Comparison of ENCODE assay signal across 8 cellular contexts in genomic region chr2:240997856-240998705, GRCh38. TPM values are rescaled to one million over a fixed set of nuclear protein-coding genes. Genes with fewer than 3 reads are reported as not detected.
DNase-seq lines count a peak whose midpoint lies in the region; ATAC-seq and TF ChIP-seq lines count a peak whose summit lies in the region.

Gene SNED1, plus strand, starts transcription at chr2:240998618. Its CDS starts 220 bp downstream, at chr2:240998838.

- peak within 1 kb of the TSS; percentile 59 for H3K9ac ChIP-seq in mucosa of stomach (ENCODE audit: low read length)

- no peak within 1 kb of the TSS for H3K27ac Mint-ChIP-seq in stimulated activated memory B cell treated with anti-CD40 and anti-IgM and Interleukin-4, amounts not matched to agents 10 μg/mL and 1 μg/mL and 100 μg/mL, for 72 hours

- peaks cover 29% of the 10 kb centered on the region for H3K27me3 Mint-ChIP-seq in activated T-cell treated with anti-CD3 and anti-CD28 coated beads, Interleukin-2, amount 50 U/mL, for 4 hours (ENCODE audit: low read depth)
- H3K27me3 Mint-ChIP-seq in stimulated activated memory B cell treated with anti-CD40 and anti-IgM and Interleukin-4, amounts not matched to agents 10 μg/mL and 1 μg/mL and 100 μg/mL, for 72 hours, result peaks cover 70% of the 10 kb centered on the region

- TF ChIP-seq EP300 in esophagus muscularis mucosa (IDR thresholded peaks at IDR 0.05), result no peak

- H3K36me3 ChIP-seq in esophagus muscularis mucosa (peaks cover 0 to 19% (median 4%) of the 10 kb centered on the region in 4 donors), mucosa of stomach (ENCODE audit: control insufficient read depth, insufficient read depth, low read length) (no peaks in the 10 kb centered on the region)

- TF ChIP-seq POLR2A in esophagus muscularis mucosa (IDR thresholded peaks at IDR 0.05; ENCODE audit: low read depth), result no peak

- DNase-seq in NCI-H1417 (lab: John Stamatoyannopoulos, UW), result peak; percentile 55 to 79 (median 70)
- DNase-seq in NCI-H1417 treated with DMSO at 0.1 percent for 48 hours (lab: John Stamatoyannopoulos, UW), result no peak
- peak; percentile 74 for DNase-seq in NCI-H774 (lab: John Stamatoyannopoulos, UW)
- DNase-seq in activated T-cell treated with anti-CD3 and anti-CD28 coated beads, Interleukin-2, amount 50 U/mL, for 4 hours, result peak; percentile 38
- peak; percentile 96 for DNase-seq in esophagus muscularis mucosa (ENCODE audit: extremely low spot score)

- H3K4me1 ChIP-seq in esophagus muscularis mucosa (peaks cover 22 to 53% (median 43%) of the 10 kb centered on the region in 4 donors), mucosa of stomach (ENCODE audit: control insufficient read depth, insufficient read depth, low read length) (peaks cover 15% of the 10 kb centered on the region)

- H3K4me1 Mint-ChIP-seq in activated T-cell treated with anti-CD3 and anti-CD28 coated beads, Interleukin-2, amount 50 U/mL, for 4 hours (ENCODE audit: low read depth), result peaks cover 12% of the 10 kb centered on the region
- H3K4me1 Mint-ChIP-seq in stimulated activated memory B cell treated with anti-CD40 and anti-IgM and Interleukin-4, amounts not matched to agents 10 μg/mL and 1 μg/mL and 100 μg/mL, for 72 hours, result peaks cover 13% of the 10 kb centered on the region

- H3K27ac ChIP-seq in esophagus muscularis mucosa (replicated peaks in 1 of 4), result peak within 1 kb of the TSS; percentile 69 to 82 (median 74)

- no peaks in the 10 kb centered on the region for H3K36me3 Mint-ChIP-seq in activated T-cell treated with anti-CD3 and anti-CD28 coated beads, Interleukin-2, amount 50 U/mL, for 4 hours (ENCODE audit: insufficient read depth)
- H3K36me3 Mint-ChIP-seq in stimulated activated memory B cell treated with anti-CD40 and anti-IgM and Interleukin-4, amounts not matched to agents 10 μg/mL and 1 μg/mL and 100 μg/mL, for 72 hours, result peaks cover 2% of the 10 kb centered on the region

- WGBS in esophagus muscularis mucosa, result 18% methylated on average over 8 of the region's 61 CpGs

- intact Hi-C loops in esophagus muscularis mucosa (cut with DNase I), result no loop called here

- no peaks in the 10 kb centered on the region for H3K27me3 ChIP-seq in esophagus muscularis mucosa
- H3K27me3 ChIP-seq in mucosa of stomach (ENCODE audit: control insufficient read depth, insufficient read depth, low read length), result peaks cover 19% of the 10 kb centered on the region

- peak in 1 of 3 experiments; percentile 7 for TF ChIP-seq CTCF in esophagus muscularis mucosa (IDR thresholded peaks at IDR 0.05)

- no peaks in the 10 kb centered on the region for H3K9me3 Mint-ChIP-seq in activated T-cell treated with anti-CD3 and anti-CD28 coated beads, Interleukin-2, amount 50 U/mL, for 4 hours
- H3K9me3 Mint-ChIP-seq in stimulated activated memory B cell treated with anti-CD40 and anti-IgM and Interleukin-4, amounts not matched to agents 10 μg/mL and 1 μg/mL and 100 μg/mL, for 72 hours, result peaks cover 7% of the 10 kb centered on the region

- peak within 1 kb of the TSS; percentile 53 for H3K4me3 Mint-ChIP-seq in activated T-cell treated with anti-CD3 and anti-CD28 coated beads, Interleukin-2, amount 50 U/mL, for 4 hours
- H3K4me3 Mint-ChIP-seq in stimulated activated memory B cell treated with anti-CD40 and anti-IgM and Interleukin-4, amounts not matched to agents 10 μg/mL and 1 μg/mL and 100 μg/mL, for 72 hours, result peak within 1 kb of the TSS; percentile 73

- H3K9me3 ChIP-seq in esophagus muscularis mucosa (peaks cover 0 to 3% (median under 1%) of the 10 kb centered on the region in 4 donors), mucosa of stomach (ENCODE audit: control insufficient read depth, low read length) (no peaks in the 10 kb centered on the region)

- peak; percentile 73 to 75 for ATAC-seq in activated T-cell treated with anti-CD3 and anti-CD28 coated beads, Interleukin-2, amount 50 U/mL, for 4 hours
- peak; percentile 84 for ATAC-seq in stimulated activated memory B cell treated with anti-CD40 and anti-IgM and Interleukin-4, amounts not matched to agents 10 μg/mL and 1 μg/mL and 100 μg/mL, for 72 hours
- no peak for ATAC-seq in GM18907 (IDR thresholded peaks at IDR 0.05; ENCODE audit: unreplicated experiment)

- peak within 1 kb of the TSS; percentile 64 to 76 (median 68) for H3K4me3 ChIP-seq in esophagus muscularis mucosa
- peak within 1 kb of the TSS; percentile 46 for H3K4me3 ChIP-seq in mucosa of stomach (ENCODE audit: low read length)

RNA-seq across cellular contexts. Expression of gene SNED1, which starts in this region (rescaled TPM):
- 1 to 10 TPM in 2 of 3 donors, under 1 TPM in 1; 0.53 to 2.1 (median 1.3) TPM for total RNA-seq in activated T-cell treated with anti-CD3 and anti-CD28 coated beads, Interleukin-2, amount 50 U/mL, for 4 hours
- 10 to 100 TPM in 2 of 4 donors, 1 to 10 TPM in 2; 7.3 to 14.1 (median 11.6) TPM for total RNA-seq in esophagus muscularis mucosa
